In genomic region chr19:47633996-47634395, GRCh38 we compare ENCODE assay signal across 13 cellular contexts. TPM values are rescaled to one million over a fixed set of nuclear protein-coding genes. Genes with fewer than 3 reads are reported as not detected.
A peak's percentile ranks its signal among the peaks of the same experiment; 100 is the strongest.
DNase-seq lines count a peak whose midpoint lies in the region; ATAC-seq and TF ChIP-seq lines count a peak whose summit lies in the region.
"Had no signal": no experiment of that assay in that cellular context is flagged by ENCODE, and none has a peak within 500 bp of the region (broad histone marks: within the 10 kb centered on the region; RNA-seq: fewer than 3 reads in every experiment).

No MANE protein-coding gene starts in this region.

- 58 to 82% methylated on average over 3 to 6 of the region's 11 CpGs for WGBS in gastroesophageal sphincter (ENCODE audit: low coverage in 1 of 2), 2 donors
- 70 to 83% methylated on average over 11 of the region's 11 CpGs for WGBS in sigmoid colon, 2 donors
- 83 to 85% (median 84%) methylated on average over 11 of the region's 11 CpGs for WGBS in ovary, 3 donors

- H3K36me3 ChIP-seq in gastroesophageal sphincter (no peaks in the 10 kb centered on the region), sigmoid colon (no peaks in the 10 kb centered on the region), ovary (no peaks in the 10 kb centered on the region)

- TF ChIP-seq POLR2A in gastroesophageal sphincter (IDR thresholded peaks at IDR 0.05) (no peak), sigmoid colon (IDR thresholded peaks at IDR 0.05) (no peak), ovary (IDR thresholded peaks at IDR 0.05) (no peak)

- peak; percentile 35 for DNase-seq in DMS79 (lab: John Stamatoyannopoulos, UW)
- DNase-seq in NCI-H526 treated with DMSO at 0.1 percent for 48 hours (lab: John Stamatoyannopoulos, UW): peak; percentile 50
- DNase-seq in sigmoid colon: peak; percentile 75
- no peak for DNase-seq in T-helper 9 cell
- DNase-seq in ovary: no peak
- DNase-seq in middle frontal gyrus (ENCODE audit: extremely low spot score, low spot score): no peak
- DNase-seq: activated CD4-positive, alpha-beta memory T cell treated with anti-CD3 and anti-CD28 coated beads, Interleukin-2, amount 10 ng/mL, durations not matched to agents 7 days and 5 days; DMS 273 treated with DMSO at 0.1 percent for 48 hours; midbrain; NCI-H1417 treated with DMSO at 0.1 percent for 48 hours had no signal

- intact Hi-C loops in sigmoid colon (cut with DNase I) (loop anchor here (2.0 kb wide), 1 partner anchor 31 kb away; no protein-coding TSS in a partner anchor), ovary (cut with DNase I) (no loop called here)

- H3K9me3 ChIP-seq in gastroesophageal sphincter (no peaks in the 10 kb centered on the region), sigmoid colon (no peaks in the 10 kb centered on the region), ovary (no peaks in the 10 kb centered on the region)

- H3K27me3 ChIP-seq in gastroesophageal sphincter (no peaks in the 10 kb centered on the region), sigmoid colon (no peaks in the 10 kb centered on the region), ovary (no peaks in the 10 kb centered on the region)

- peak overlapping the region in 3 of 4 donors; percentile 29 to 71 (median 66) for H3K27ac ChIP-seq in gastroesophageal sphincter
- H3K27ac ChIP-seq in sigmoid colon: peak overlapping the region in 3 of 4 donors; percentile 81 to 86 (median 86)
- no peak overlapping the region for H3K27ac ChIP-seq in ovary
- H3K27ac ChIP-seq: HL-60 had no signal

- no peak for ATAC-seq in gastroesophageal sphincter
- ATAC-seq: K562 had no signal

- TF ChIP-seq EP300 in gastroesophageal sphincter (IDR thresholded peaks at IDR 0.05) (no peak), sigmoid colon (IDR thresholded peaks at IDR 0.05) (peak in 1 of 4 donors; percentile 16), ovary (IDR thresholded peaks at IDR 0.05) (no peak)

- TF ChIP-seq CTCF in gastroesophageal sphincter (IDR thresholded peaks at IDR 0.05) (no peak), sigmoid colon (IDR thresholded peaks at IDR 0.05) (no peak), ovary (IDR thresholded peaks at IDR 0.05) (no peak)

- H3K4me3 ChIP-seq in gastroesophageal sphincter (no peak overlapping the region), sigmoid colon (no peak overlapping the region), ovary (no peak overlapping the region)
- H3K4me3 ChIP-seq: K562 had no signal

- H3K4me1 ChIP-seq in gastroesophageal sphincter (peaks cover 0 to 67% (median 3%) of the 10 kb centered on the region in 3 donors), sigmoid colon (peaks cover 0 to 77% (median 66%) of the 10 kb centered on the region in 4 donors), ovary (ENCODE audit: insufficient read depth) (peaks cover 5% of the 10 kb centered on the region)

RNA-seq across cellular contexts. Expression of gene BICRA, which starts 25.1 kb away (rescaled TPM):
- 10 to 100 TPM in 2 of 4 donors, 1 to 10 TPM in 2; 6.5 to 29.1 (median 11.5) TPM for total RNA-seq in gastroesophageal sphincter
- 10 to 100 TPM in 3 of 4 donors, 1 to 10 TPM in 1; 2.9 to 21.6 (median 11.2) TPM for total RNA-seq in sigmoid colon
- polyA plus RNA-seq in sigmoid colon: 10 to 100 TPM in 1 of 3 donors, 1 to 10 TPM in 2; 1.8 to 12.7 (median 2.5) TPM
- 10 to 100 TPM in 5 of 7 donors, 1 to 10 TPM in 2; 3.7 to 21.7 (median 13.1) TPM for total RNA-seq in ovary
- polyA plus RNA-seq in ovary: 10 to 100 TPM in 1 of 2 donors, 1 to 10 TPM in 1; 8.1 to 10.1 TPM

Comparison
In these comparisons a context has a peak if more than half of its experiments do, and no peak if none do; other contexts are left out.
1. DNase-seq: peak in DMS79 (single experiment), NCI-H526 treated with DMSO at 0.1 percent for 48 hours (single experiment) and sigmoid colon (single experiment); none in T-helper 9 cell (single experiment), ovary (0 of 5) and middle frontal gyrus (single experiment).
2. H3K27ac ChIP-seq: peak in gastroesophageal sphincter (3 of 4) and sigmoid colon (3 of 4); none in ovary (0 of 2).